35 cellular contexts compared by ENCODE assay signal in the genomic region with DNA sequence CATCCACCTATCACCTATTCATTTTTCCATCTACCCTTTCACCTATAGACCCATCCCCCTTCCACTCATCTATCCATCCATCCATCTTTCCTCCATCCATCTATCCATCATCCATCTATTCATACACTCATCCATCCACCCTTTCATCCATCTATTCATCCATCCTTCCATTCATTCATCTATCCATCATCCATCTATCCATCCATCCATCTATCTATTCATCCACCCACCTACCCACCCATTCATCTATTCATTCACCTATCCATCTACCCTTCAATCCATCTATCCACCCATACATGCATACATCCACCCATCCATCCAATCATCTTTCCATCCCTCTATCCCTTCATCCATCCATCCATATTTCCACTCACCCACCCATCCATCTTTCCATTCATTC.
"Had no signal": no experiment of that assay in that cellular context is flagged by ENCODE, and none has a peak within 500 bp of the region (broad histone marks: within the 10 kb centered on the region; RNA-seq: fewer than 3 reads in every experiment).

No MANE protein-coding gene starts in this region.

- H3K4me1 Mint-ChIP-seq: activated B cell treated with CpG ODN at 0.5 μM for 24 hours; activated CD4-positive, alpha-beta T cell treated with anti-CD3 and anti-CD28 coated beads, Interleukin-2, amount 10 ng/mL, durations not matched to agents 24 days and 14 days; activated naive CD8-positive, alpha-beta T cell treated with anti-CD3 and anti-CD28 coated beads for 36 hours; activated T-helper 17 cell treated with anti-CD3 and anti-CD28 coated beads, Interleukin-2, amount 50 U/mL, for 72 hours had no signal

- H3K4me3 ChIP-seq: adrenal gland, body of pancreas, breast epithelium had no signal

- H3K27ac Mint-ChIP-seq: activated B cell treated with CpG ODN at 0.5 μM for 24 hours; activated CD4-positive, alpha-beta memory T cell treated with anti-CD3 and anti-CD28 coated beads for 36 hours; activated CD4-positive, alpha-beta T cell treated with anti-CD3 and anti-CD28 coated beads, Interleukin-2, amount 10 ng/mL, durations not matched to agents 24 days and 14 days; activated CD8-positive, alpha-beta T cell treated with anti-CD3 and anti-CD28 coated beads for 36 hours; activated naive CD4-positive, alpha-beta T cell treated with anti-CD3 and anti-CD28 coated beads for 36 hours; activated naive CD4-positive, alpha-beta T cell treated with anti-CD3 and anti-CD28 coated beads, Interleukin-2, amount 50 U/mL, for 72 hours; activated naive CD8-positive, alpha-beta T cell treated with anti-CD3 and anti-CD28 coated beads for 36 hours; activated T-cell treated with anti-CD3 and anti-CD28 coated beads, Interleukin-2, amount 50 U/mL, for 72 hours; activated T-helper 1 cell treated with anti-CD3 and anti-CD28 coated beads, Interleukin-12 subunit alpha, Interleukin-12 subunit beta, Interleukin-2, Interleukin-4 antibody, amounts not matched to agents 30 ng/mL and 10 ng/mL and 1 ng/mL, durations not matched to agents 14 hours and 24 hours and 36 hours; activated T-helper 17 cell treated with anti-CD3 and anti-CD28 coated beads, Interleukin-2, amount 50 U/mL, for 72 hours; T-helper 2 cell treated with Interferon-gamma antibody and Interleukin-4, amounts not matched to agents 5 μg/mL and 100 μg/mL, for 36 hours had no signal

- H3K4me3 Mint-ChIP-seq: activated B cell treated with CpG ODN at 0.5 μM for 24 hours; activated CD4-positive, alpha-beta memory T cell treated with anti-CD3 and anti-CD28 coated beads for 36 hours; activated CD4-positive, alpha-beta T cell treated with anti-CD3 and anti-CD28 coated beads, Interleukin-2, amount 10 ng/mL, durations not matched to agents 24 days and 14 days; activated CD8-positive, alpha-beta T cell treated with anti-CD3 and anti-CD28 coated beads for 36 hours; activated naive CD4-positive, alpha-beta T cell treated with anti-CD3 and anti-CD28 coated beads for 36 hours; activated naive CD8-positive, alpha-beta T cell treated with anti-CD3 and anti-CD28 coated beads for 36 hours; activated T-cell treated with anti-CD3 and anti-CD28 coated beads, Interleukin-2, amount 50 U/mL, for 4 hours; activated T-cell treated with anti-CD3 and anti-CD28 coated beads, Interleukin-2, amount 50 U/mL, for 72 hours; activated T-helper 1 cell treated with anti-CD3 and anti-CD28 coated beads, Interleukin-12 subunit alpha, Interleukin-12 subunit beta, Interleukin-2, Interleukin-4 antibody, amounts not matched to agents 30 ng/mL and 10 ng/mL and 1 ng/mL, durations not matched to agents 14 hours and 24 hours and 36 hours; activated T-helper 17 cell treated with anti-CD3 and anti-CD28 coated beads, Interleukin-2, amount 50 U/mL, for 72 hours; T-helper 2 cell treated with Interferon-gamma antibody and Interleukin-4, amounts not matched to agents 5 μg/mL and 100 μg/mL, for 36 hours had no signal

- H3K9me3 Mint-ChIP-seq: activated B cell treated with CpG ODN at 0.5 μM for 24 hours; activated CD4-positive, alpha-beta memory T cell treated with anti-CD3 and anti-CD28 coated beads for 36 hours; activated CD4-positive, alpha-beta T cell treated with anti-CD3 and anti-CD28 coated beads, Interleukin-2, amount 10 ng/mL, durations not matched to agents 24 days and 14 days; activated CD8-positive, alpha-beta T cell treated with anti-CD3 and anti-CD28 coated beads for 36 hours; activated naive CD4-positive, alpha-beta T cell treated with anti-CD3 and anti-CD28 coated beads for 36 hours; activated naive CD4-positive, alpha-beta T cell treated with anti-CD3 and anti-CD28 coated beads, Interleukin-2, amount 50 U/mL, for 72 hours; activated naive CD8-positive, alpha-beta T cell treated with anti-CD3 and anti-CD28 coated beads for 36 hours; activated T-cell treated with anti-CD3 and anti-CD28 coated beads, Interleukin-2, amount 50 U/mL, for 4 hours; activated T-cell treated with anti-CD3 and anti-CD28 coated beads, Interleukin-2, amount 50 U/mL, for 72 hours; activated T-helper 1 cell treated with anti-CD3 and anti-CD28 coated beads, Interleukin-12 subunit alpha, Interleukin-12 subunit beta, Interleukin-2, Interleukin-4 antibody, amounts not matched to agents 30 ng/mL and 10 ng/mL and 1 ng/mL, durations not matched to agents 14 hours and 24 hours and 36 hours; activated T-helper 17 cell treated with anti-CD3 and anti-CD28 coated beads, Interleukin-2, amount 50 U/mL, for 72 hours; T-helper 2 cell treated with Interferon-gamma antibody and Interleukin-4, amounts not matched to agents 5 μg/mL and 100 μg/mL, for 36 hours had no signal

- H3K27me3 Mint-ChIP-seq: activated CD4-positive, alpha-beta memory T cell treated with anti-CD3 and anti-CD28 coated beads for 36 hours; activated CD4-positive, alpha-beta T cell treated with anti-CD3 and anti-CD28 coated beads, Interleukin-2, amount 10 ng/mL, durations not matched to agents 24 days and 14 days; activated CD8-positive, alpha-beta T cell treated with anti-CD3 and anti-CD28 coated beads for 36 hours; activated naive CD8-positive, alpha-beta T cell treated with anti-CD3 and anti-CD28 coated beads for 36 hours had no signal

- FAIRE-seq: astrocyte, TTC549 had no signal

- H3K36me3 ChIP-seq: adrenal gland, brain microvascular endothelial cell, breast epithelium had no signal

- DNase-seq: activated B cell treated with CpG ODN at 0.5 μM for 24 hours; activated CD4-positive, alpha-beta memory T cell treated with anti-CD3 and anti-CD28 coated beads for 36 hours; activated CD4-positive, alpha-beta T cell treated with anti-CD3 and anti-CD28 coated beads for 4 hours; activated CD4-positive, alpha-beta T cell treated with anti-CD3 and anti-CD28 coated beads, Interleukin-2, amount 10 ng/mL, durations not matched to agents 24 days and 14 days; activated CD4-positive, alpha-beta T cell treated with anti-CD3 and anti-CD28 coated beads, Interleukin-2, amount 50 U/mL, for 1 hour; activated CD4-positive, alpha-beta T cell treated with anti-CD3 and anti-CD28 coated beads, Interleukin-2, amount 50 U/mL, for 4 hours; activated CD4-positive, CD25-positive, alpha-beta regulatory T cell treated with anti-CD3 and anti-CD28 coated beads, Interleukin-2, amount 50 U/mL, for 72 hours; activated CD8-positive, alpha-beta memory T cell treated with anti-CD3 and anti-CD28 coated beads, Interleukin-2, amount 50 U/mL, for 4 hours; activated CD8-positive, alpha-beta T cell treated with anti-CD3 and anti-CD28 coated beads for 36 hours; activated effector memory CD4-positive, alpha-beta T cell treated with anti-CD3 and anti-CD28 coated beads, Interleukin-2, amount 50 U/mL, for 16 hours; activated gamma-delta T cell treated with Interleukin-2 at 50 U/mL for 16 hours; activated naive CD4-positive, alpha-beta T cell; activated naive CD4-positive, alpha-beta T cell treated with anti-CD3 and anti-CD28 coated beads for 36 hours; activated naive CD4-positive, alpha-beta T cell treated with anti-CD3 and anti-CD28 coated beads, Interleukin-2, amount 50 U/mL, for 16 hours; activated naive CD8-positive, alpha-beta T cell treated with anti-CD3 and anti-CD28 coated beads for 36 hours; activated T-cell treated with anti-CD3 and anti-CD28 coated beads for 4 hours; activated T-cell treated with anti-CD3 and anti-CD28 coated beads, Interleukin-2, amount 50 U/mL, for 1 hour; activated T-cell treated with anti-CD3 and anti-CD28 coated beads, Interleukin-2, amount 50 U/mL, for 4 hours; activated T-cell treated with anti-CD3 and anti-CD28 coated beads, Interleukin-2, amount 50 U/mL, for 72 hours; adrenal gland; amniotic stem cell; aorta; body of pancreas; brain microvascular endothelial cell; central memory CD4-positive, alpha-beta T cell; T-helper 2 cell; T-helper 9 cell had no signal

- ATAC-seq: activated CD8-positive, alpha-beta T cell treated with anti-CD3 and anti-CD28 coated beads for 36 hours; activated naive CD4-positive, alpha-beta T cell treated with anti-CD3 and anti-CD28 coated beads, Interleukin-2, amount 50 U/mL, for 72 hours; activated T-cell treated with anti-CD3 and anti-CD28 coated beads, Interleukin-2, amount 50 U/mL, for 4 hours; activated T-cell treated with anti-CD3 and anti-CD28 coated beads, Interleukin-2, amount 50 U/mL, for 72 hours; activated T-helper 17 cell treated with anti-CD3 and anti-CD28 coated beads, Interleukin-2, amount 50 U/mL, for 72 hours; body of pancreas had no signal

- H3K4me1 ChIP-seq: adrenal gland, body of pancreas, breast epithelium had no signal

- H3K27ac ChIP-seq: adrenal gland, body of pancreas, brain microvascular endothelial cell, breast epithelium, VCaP had no signal

- H3K27me3 ChIP-seq: adrenal gland, body of pancreas, brain microvascular endothelial cell, breast epithelium had no signal

- H3K9me3 ChIP-seq: adrenal gland, body of pancreas, breast epithelium had no signal

- H3K36me3 Mint-ChIP-seq: activated CD4-positive, alpha-beta memory T cell treated with anti-CD3 and anti-CD28 coated beads for 36 hours; activated naive CD4-positive, alpha-beta T cell treated with anti-CD3 and anti-CD28 coated beads, Interleukin-2, amount 50 U/mL, for 72 hours; activated naive CD8-positive, alpha-beta T cell treated with anti-CD3 and anti-CD28 coated beads for 36 hours had no signal
